ENCODE assay signal across 8 cellular contexts in genomic region chr15:81106560-81106959, GRCh38. TPM values are rescaled to one million over a fixed set of nuclear protein-coding genes. Genes with fewer than 3 reads are reported as not detected.
DNase-seq lines count a peak whose midpoint lies in the region; ATAC-seq and TF ChIP-seq lines count a peak whose summit lies in the region.

No MANE protein-coding gene starts in this region.

- peak; percentile 87 for TF ChIP-seq RAD21 in HCT116 (IDR thresholded peaks at IDR 0.05; ENCODE audit: low read depth)
- TF ChIP-seq RAD21 in neural cell (conservative IDR thresholded peaks at IDR 0.05), result peak; percentile 87

- H3K9me3 ChIP-seq in HCT116 (ENCODE audit: control insufficient read depth in 1 of 2, insufficient read depth in 1 of 2, low read depth in 1 of 2, low read length in 2 of 2) (no peaks in the 10 kb centered on the region), neural cell (ENCODE audit: low read length) (no peaks in the 10 kb centered on the region), aorta (ENCODE audit: control insufficient read depth, low read length) (no peaks in the 10 kb centered on the region)

- H4K20me1 ChIP-seq in HCT116 (ENCODE audit: insufficient read depth) (no peaks in the 10 kb centered on the region), neural cell (ENCODE audit: insufficient read depth) (no peaks in the 10 kb centered on the region)

- H3K36me3 ChIP-seq in HCT116 (ENCODE audit: control insufficient read depth in 1 of 2, insufficient read depth in 2 of 2, low read length in 2 of 2), result no peaks in the 10 kb centered on the region
- no peaks in the 10 kb centered on the region for H3K36me3 ChIP-seq in neural cell (ENCODE audit: insufficient read depth, low read length)
- H3K36me3 ChIP-seq in aorta (ENCODE audit: control insufficient read depth in 1 of 2, insufficient read depth in 2 of 2, low read length in 1 of 2), result no peaks in the 10 kb centered on the region

- WGBS in aorta, 2 donors, result 37 to 38% methylated on average over 6 of the region's 6 CpGs

- RAD21 ChIA-PET in HCT116 (lab: Charles Lee; ENCODE audit: low non-redundant PET in 1 of 2, low total read pairs in 2 of 2, uncharacterized antibody in 2 of 2, unreplicated experiment in 2 of 2), result interaction anchor here (0.6 to 2.3 kb wide), 4 partner anchors 14 to 160 kb away, joined by 3 to 12 read pairs (median 6); no protein-coding TSS in a partner anchor

- no peaks in the 10 kb centered on the region for H3F3A ChIP-seq in neural cell (ENCODE audit: insufficient read depth, low read length, poor library complexity, severe bottlenecking)

- H2AFZ ChIP-seq in HCT116 (ENCODE audit: low read depth, low read length, poor library complexity, severe bottlenecking) (peak overlapping the region; percentile 59), neural cell (ENCODE audit: low read depth, low read length) (no peak overlapping the region)

- intact Hi-C loops in HCT116 (cut with micrococcal nuclease) (loop anchor here (1.0 to 5.0 kb wide), 6 partner anchors 109 to 649 kb away; no protein-coding TSS in a partner anchor), aorta (cut with DNase I) (loop anchor here (2.0 to 5.0 kb wide), 2 partner anchors 156 to 158 kb away; no protein-coding TSS in a partner anchor)

- peak; percentile 81 for ATAC-seq in HCT116
- peak; percentile 53 for ATAC-seq in aorta (ENCODE audit: low FRiP score)
- no peak for ATAC-seq in HG03520 (IDR thresholded peaks at IDR 0.05; ENCODE audit: unreplicated experiment)

- DNase-seq in COLO829 (ENCODE audit: low spot score) (peak; percentile 68), HCT116 (ENCODE audit: low read depth, low spot score) (peak; percentile 60), NCI-H748 (lab: John Stamatoyannopoulos, UW; ENCODE audit: unreplicated experiment) (peak; percentile 53), fibroblast of gingiva (ENCODE audit: low read depth) (peak; percentile 67), aorta (no peak)
- peak; percentile 47 for DNase-seq in activated CD8-positive, alpha-beta memory T cell treated with anti-CD3 and anti-CD28 coated beads, Interleukin-2, amount 50 U/mL, for 4 hours

- CTCF ChIA-PET in HCT116 (lab: Charles Lee), result interaction anchor here (0.7 to 8.3 kb wide), 11 partner anchors 9 to 230 kb away, joined by 3 to 175 read pairs (median 5); no protein-coding TSS in a partner anchor

- H3K4me3 ChIP-seq in HCT116 (replicated peaks in 1 of 2; ENCODE audit: low read depth in 1 of 2, low read length in 2 of 2), result no peak overlapping the region
- no peak overlapping the region for H3K4me3 ChIP-seq in neural cell (ENCODE audit: low read length)
- H3K4me3 ChIP-seq in aorta (ENCODE audit: low read length in 2 of 2), result no peak overlapping the region

- H3K27ac ChIP-seq in HCT116 (ENCODE audit: low read depth, low read length), result no peak overlapping the region
- H3K27ac ChIP-seq in neural cell (ENCODE audit: low read length), result no peak overlapping the region
- no peak overlapping the region for H3K27ac ChIP-seq in aorta (ENCODE audit: low read depth in 1 of 2, low read length in 2 of 2)

- no peak overlapping the region for H3K9ac ChIP-seq in HCT116 (ENCODE audit: low read length)
- H3K9ac ChIP-seq in neural cell (ENCODE audit: low read length), result no peak overlapping the region

- POLR2A ChIA-PET in HCT116 (lab: Charles Lee), result interaction anchor here (0.6 to 1.3 kb wide), 2 partner anchors 159 to 167 kb away, joined by 3 to 5 read pairs; no protein-coding TSS in a partner anchor

- no peak for TF ChIP-seq POLR2A in HCT116 (IDR thresholded peaks at IDR 0.05; ENCODE audit: borderline replicate concordance, extremely low read depth, insufficient read depth, insufficient read length)

- H3K4me2 ChIP-seq in HCT116 (ENCODE audit: low read length) (peak overlapping the region; percentile 30; the same call in 1 of the 2 replicates), neural cell (ENCODE audit: low read length) (no peak overlapping the region)

- TF ChIP-seq EP300 in neural cell (conservative IDR thresholded peaks at IDR 0.05; ENCODE audit: poor library complexity, severe bottlenecking), result no peak

- H3K27me3 ChIP-seq in HCT116 (ENCODE audit: insufficient read depth, low read length) (peaks cover 19% of the 10 kb centered on the region), neural cell (ENCODE audit: insufficient read depth, low read depth, low read length) (no peaks in the 10 kb centered on the region), aorta (ENCODE audit: control insufficient read depth in 1 of 2, insufficient read depth in 2 of 2, low read length in 1 of 2) (no peaks in the 10 kb centered on the region)

- BruUV-seq in HCT116 (replicated peaks; lab: Mats Ljungman, UMichigan), result no TSS peak

- TF ChIP-seq CTCF in HCT116 (IDR thresholded peaks at IDR 0.05 in 2 of 3, conservative IDR thresholded peaks at IDR 0.05 in 1 of 3; ENCODE audit: borderline replicate concordance in 1 of 3, insufficient read depth in 1 of 3, low read depth in 2 of 3, low read length in 2 of 3), result peak; percentile 70 to 75 (median 72)
- TF ChIP-seq CTCF in neural cell (IDR thresholded peaks at IDR 0.05; ENCODE audit: poor library complexity, severe bottlenecking), result peak; percentile 89

- H3K4me1 ChIP-seq in HCT116 (ENCODE audit: control insufficient read depth in 1 of 2, insufficient read depth in 2 of 2, low read length in 2 of 2), result peaks cover 0 to 5% of the 10 kb centered on the region in 2 experiments; a peak in 1 of 4 replicates
- H3K4me1 ChIP-seq in aorta (ENCODE audit: control insufficient read depth in 1 of 2, insufficient read depth in 2 of 2, low read length in 2 of 2), result no peaks in the 10 kb centered on the region

- H3K79me2 ChIP-seq in HCT116 (ENCODE audit: insufficient read depth, low read length), result no peaks in the 10 kb centered on the region
- no peaks in the 10 kb centered on the region for H3K79me2 ChIP-seq in neural cell (replicated peaks; ENCODE audit: insufficient read depth, low read length)

- H3K9me2 ChIP-seq in HCT116 (ENCODE audit: insufficient read depth) (no peaks in the 10 kb centered on the region), neural cell (ENCODE audit: insufficient read depth, low read length) (no peaks in the 10 kb centered on the region)

TF ChIP-seq in HCT116, 20 proteins besides CTCF, POLR2A, EP300 and RAD21 (continues in another document):
- TF ChIP-seq EZH2phosphoT487 (IDR thresholded peaks at IDR 0.05; ENCODE audit: borderline replicate concordance), result no peak
- no peak for TF ChIP-seq ELF1 (IDR thresholded peaks at IDR 0.05; ENCODE audit: borderline replicate concordance, low read depth)
- 0 out of 2 replicates have a peak, but pooled peaks have one; percentile 27 for TF ChIP-seq MAX (IDR thresholded peaks at IDR 0.05)

TF ChIP-seq in neural cell, 6 proteins besides CTCF, POLR2A, EP300 and RAD21:
- no peak for TF ChIP-seq POLR2AphosphoS5 (IDR thresholded peaks at IDR 0.05)
- peak; percentile 89 for TF ChIP-seq SMC3 (conservative IDR thresholded peaks at IDR 0.05; ENCODE audit: poor library complexity)

RNA-seq across cellular contexts. Expression of gene CFAP161, which starts 27.5 kb away (rescaled TPM):
- 0.15 TPM for total RNA-seq in HCT116 (2021; ENCODE audit: unreplicated experiment)
- 0.07 and 0.08 TPM in 2 replicates for polyA plus RNA-seq in HCT116 (2012)
- polyA plus RNA-seq in neural cell, result not detected in 2 replicates
- not detected in 2 replicates for polyA minus RNA-seq in neural cell
- under 1 TPM; 0.45 to 0.84 TPM for total RNA-seq in aorta
- polyA plus RNA-seq in aorta, result not detected

Comparison
In these comparisons a context has a peak if more than half of its experiments do, and no peak if none do; other contexts are left out.
1. DNase-seq: peak in COLO829 (single experiment), HCT116 (single experiment), NCI-H748 (single experiment), activated CD8-positive, alpha-beta memory T cell treated with anti-CD3 and anti-CD28 coated beads, Interleukin-2, amount 50 U/mL, for 4 hours (single experiment) and fibroblast of gingiva (single experiment); none in aorta (0 of 2).